ENCODE assay signal across 8 cellular contexts in the genomic region with DNA sequence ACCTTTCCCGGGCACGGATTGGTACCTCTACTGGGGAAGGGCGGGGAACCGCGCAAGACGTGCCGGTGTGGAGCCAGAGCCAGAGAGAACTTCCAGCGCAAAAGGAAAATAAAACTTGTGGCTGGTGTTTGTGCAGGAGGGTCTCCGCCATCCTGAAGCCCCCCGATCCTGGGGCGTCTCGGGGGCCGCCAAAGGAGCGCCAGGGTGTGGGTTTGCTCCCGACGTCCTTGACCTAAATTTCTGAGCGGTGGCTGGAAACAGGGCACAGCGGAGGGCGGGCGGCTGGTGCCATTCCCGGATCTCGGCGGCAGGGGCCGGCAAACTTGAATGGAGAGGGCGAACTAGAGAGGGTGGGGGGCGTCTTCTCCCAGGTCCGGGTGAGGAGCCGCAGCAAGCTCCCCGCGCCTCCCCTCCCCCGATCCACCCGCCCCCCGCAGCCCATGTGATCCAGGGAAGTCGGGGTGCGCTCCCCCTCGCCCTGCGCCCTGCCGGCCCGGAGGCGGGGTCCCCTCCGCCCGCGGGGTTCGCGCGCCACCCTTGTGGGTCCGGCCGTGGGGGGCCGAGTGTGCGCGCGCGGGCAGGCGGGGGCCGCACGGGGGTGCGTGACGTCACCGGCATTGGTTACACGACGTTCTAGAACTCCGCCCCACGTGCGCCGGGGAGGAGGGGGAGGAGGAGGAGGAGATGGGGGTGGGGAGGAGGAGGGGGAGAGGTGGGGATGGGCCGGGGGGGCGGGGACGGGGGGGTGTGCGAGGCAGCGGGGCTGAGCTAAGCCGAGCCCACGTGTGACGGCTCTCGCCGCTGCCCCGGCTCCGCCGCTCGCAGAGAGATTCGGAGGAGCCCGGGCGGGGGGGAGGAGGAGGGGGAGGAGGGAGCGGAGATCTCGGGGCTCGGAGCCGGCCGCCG. TPM values are rescaled to one million over a fixed set of nuclear protein-coding genes. Genes with fewer than 3 reads are reported as not detected.
DNase-seq lines count a peak whose midpoint lies in the region; ATAC-seq and TF ChIP-seq lines count a peak whose summit lies in the region.

A gene (plus strand): TSS at position 748 of the 906 bp plus-strand sequence. CDS start 220 bp downstream, outside the sequence.

- peak; percentile 64 for DNase-seq in DMS153 (lab: John Stamatoyannopoulos, UW)
- DNase-seq in Karpas-422: peak; percentile 98
- DNase-seq in SK-N-DZ (ENCODE audit: low spot score): peak; percentile 79
- peak; percentile 90 for DNase-seq in activated naive CD4-positive, alpha-beta T cell treated with Interleukin-2 at 50 U/mL for 16 hours
- peak in 1 of 2 donors; percentile 52 for DNase-seq in foreskin keratinocyte

- H2AFZ ChIP-seq in Karpas-422 (ENCODE audit: low read length) (peak within 1 kb of the TSS; percentile 92; the same call in 1 of the 2 replicates), neuron (ENCODE audit: low read depth, low read length) (peak within 1 kb of the TSS; percentile 40)

- H3K4me1 ChIP-seq in Karpas-422 (ENCODE audit: low read length) (peaks cover 39% of the 10 kb centered on the region), foreskin keratinocyte (peaks cover 5% of the 10 kb centered on the region), neuron (ENCODE audit: insufficient read depth, low read length) (peaks cover 27% of the 10 kb centered on the region), stomach smooth muscle (ENCODE audit: control insufficient read depth, insufficient read depth, low read length) (peaks cover 12% of the 10 kb centered on the region)

- H3K4me3 ChIP-seq in Karpas-422 (ENCODE audit: low read length): peak within 1 kb of the TSS; percentile 75
- peak within 1 kb of the TSS; percentile 70 for H3K4me3 ChIP-seq in neuron (ENCODE audit: low read length)
- peak within 1 kb of the TSS; percentile 81 to 86 for H3K4me3 ChIP-seq in stomach smooth muscle (ENCODE audit: low read length in 2 of 2)

- H3K9ac ChIP-seq in Karpas-422 (ENCODE audit: low read length) (peak within 1 kb of the TSS; percentile 91), stomach smooth muscle (ENCODE audit: low read length in 2 of 2) (peak within 1 kb of the TSS; percentile 84)

- H3K27me3 ChIP-seq in Karpas-422 (ENCODE audit: low read length): no peaks in the 10 kb centered on the region
- no peaks in the 10 kb centered on the region for H3K27me3 ChIP-seq in foreskin keratinocyte
- no peaks in the 10 kb centered on the region for H3K27me3 ChIP-seq in neuron (ENCODE audit: insufficient read depth, low read length)
- H3K27me3 ChIP-seq in stomach smooth muscle (ENCODE audit: control insufficient read depth in 1 of 2, insufficient read depth in 2 of 2, low read length in 2 of 2): no peaks in the 10 kb centered on the region

- no peaks in the 10 kb centered on the region for H3K9me2 ChIP-seq in Karpas-422 (replicated peaks; ENCODE audit: insufficient read depth, low read length)

- ATAC-seq in GM21786 (IDR thresholded peaks at IDR 0.05; ENCODE audit: unreplicated experiment) (peak; percentile 51), foreskin keratinocyte (peak; percentile 82)

- H3K9me3 ChIP-seq in Karpas-422 (ENCODE audit: low read length): peaks cover 3% of the 10 kb centered on the region; the same call in 1 of the 2 replicates
- H3K9me3 ChIP-seq in neuron (ENCODE audit: low read length): peaks cover 2% of the 10 kb centered on the region
- H3K9me3 ChIP-seq in stomach smooth muscle (ENCODE audit: control insufficient read depth in 2 of 2, low read length in 2 of 2): no peaks in the 10 kb centered on the region

- H3K79me2 ChIP-seq in Karpas-422 (ENCODE audit: low read length): peaks cover 42% of the 10 kb centered on the region

- no peak for TF ChIP-seq CTCF in foreskin keratinocyte (conservative IDR thresholded peaks at IDR 0.05)

- peak within 1 kb of the TSS; percentile 95 for H3K4me2 ChIP-seq in Karpas-422 (ENCODE audit: low read depth, low read length, poor library complexity, severe bottlenecking)

- peak within 1 kb of the TSS; percentile 92 for H3K27ac ChIP-seq in Karpas-422 (ENCODE audit: low read length)
- H3K27ac ChIP-seq in foreskin keratinocyte: peak within 1 kb of the TSS; percentile 96
- H3K27ac ChIP-seq in stomach smooth muscle (ENCODE audit: low read length): peak within 1 kb of the TSS; percentile 93

- peaks cover 25% of the 10 kb centered on the region for H3K36me3 ChIP-seq in Karpas-422 (ENCODE audit: insufficient read depth, low read length)
- peaks cover 14% of the 10 kb centered on the region for H3K36me3 ChIP-seq in neuron (ENCODE audit: insufficient read depth, low read length)
- H3K36me3 ChIP-seq in stomach smooth muscle (ENCODE audit: control insufficient read depth in 2 of 2, insufficient read depth in 2 of 2, low read length in 2 of 2): peaks cover 0 to 5% of the 10 kb centered on the region in 2 donors

- H4K20me1 ChIP-seq in Karpas-422 (ENCODE audit: insufficient read depth, low read depth, low read length): no peaks in the 10 kb centered on the region

RNA-seq across cellular contexts. Expression of the gene that starts here (rescaled TPM):
- 169 and 170 TPM in 2 replicates for total RNA-seq in Karpas-422 (2014; rRNA removed; shearing (Covaris generic); ENCODE audit: low replicate concordance)
- 24.2 and 32.3 TPM in 2 replicates for polyA plus RNA-seq in SK-N-DZ (2014; cell fraction: cytosol; rRNA removed)
- 19.7 and 28.7 TPM in 2 replicates for polyA plus RNA-seq in SK-N-DZ (2014; cell fraction: nucleus; rRNA removed)
- total RNA-seq in foreskin keratinocyte: 18.4 and 18.8 TPM in 2 replicates
- polyA plus RNA-seq in foreskin keratinocyte: 9.0 and 11.1 TPM in 2 replicates
